7 cellular contexts compared by ENCODE assay signal in the genomic region with DNA sequence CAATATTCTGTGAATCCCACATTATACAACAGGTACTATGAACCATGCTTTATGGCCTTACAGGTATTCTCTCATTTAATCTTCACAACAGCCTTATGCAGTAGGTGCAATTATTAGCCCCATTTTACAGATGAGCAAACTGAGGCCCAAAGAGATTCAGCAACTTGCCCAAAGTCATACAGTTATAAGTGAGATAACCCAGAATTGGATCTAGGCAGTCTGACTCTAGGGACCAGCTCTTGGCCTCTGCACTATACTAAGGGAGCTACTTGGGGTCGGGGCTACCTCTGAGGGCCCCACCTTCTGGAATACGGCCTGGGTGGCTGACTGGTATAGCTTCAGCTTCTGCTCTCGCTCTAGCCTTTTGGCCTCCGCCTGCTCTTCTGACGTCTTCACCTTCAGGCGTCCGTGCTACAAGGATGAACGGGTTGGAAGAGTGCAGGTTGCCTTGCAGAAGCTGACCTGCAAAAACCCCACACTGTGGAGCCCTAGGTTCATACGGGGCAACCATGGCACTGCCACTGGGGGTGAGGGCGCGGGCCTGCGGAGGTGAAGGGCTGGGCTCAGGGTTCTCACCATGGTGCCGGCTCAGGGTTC. TPM values are rescaled to one million over a fixed set of nuclear protein-coding genes. Genes with fewer than 3 reads are reported as not detected.
DNase-seq lines count a peak whose midpoint lies in the region; TF ChIP-seq lines count a peak whose summit lies in the region.

No MANE protein-coding gene starts in this region.

- TF ChIP-seq CTCF in H9 (conservative IDR thresholded peaks at IDR 0.05) (no peak), Peyer's patch (IDR thresholded peaks at IDR 0.05) (no peak), esophagus muscularis mucosa (IDR thresholded peaks at IDR 0.05) (no peak), prostate gland (IDR thresholded peaks at IDR 0.05) (no peak)

- H3K56ac ChIP-seq in H9 (ENCODE audit: insufficient read length, low read depth, low read length), result no peak overlapping the region

- intact Hi-C loops in esophagus muscularis mucosa (cut with DNase I) (no loop called here), prostate gland (cut with DNase I) (loop anchor here (1.0 kb wide), 1 partner anchor 29 kb away; the partner anchor contains the start of genes DHRS1 and NOP9)

- H4K8ac ChIP-seq in H9 (replicated peaks; ENCODE audit: insufficient read length, low read depth, low read length), result no peak overlapping the region

- H2AK5ac ChIP-seq in H9 (ENCODE audit: insufficient read length, low read length), result no peak overlapping the region

- H3K4ac ChIP-seq in H9 (ENCODE audit: low read depth, low read length), result no peak overlapping the region

- peaks cover 3 to 21% (median 14%) of the 10 kb centered on the region in 3 experiments; a peak in 5 of 7 replicates for H3K36me3 Mint-ChIP-seq in H9 (ENCODE audit: insufficient read depth in 1 of 3, low read depth in 3 of 3)

- H3K27ac ChIP-seq in H9 (ENCODE audit: insufficient read length, low read depth, low read length), result no peak overlapping the region
- H3K27ac ChIP-seq in Peyer's patch, result peak overlapping the region; percentile 94 to 99 (median 98)
- peak overlapping the region; percentile 89 to 99 (median 94) for H3K27ac ChIP-seq in esophagus muscularis mucosa (replicated peaks in 1 of 4)
- H3K27ac ChIP-seq in prostate gland, result peak overlapping the region; percentile 87 to 96

- H3K18ac ChIP-seq in H9 (ENCODE audit: insufficient read length, low read depth, low read length), result no peak overlapping the region

- H3K14ac ChIP-seq in H9 (ENCODE audit: insufficient read depth, low read length), result no peak overlapping the region

- H3K23me2 ChIP-seq in H9 (ENCODE audit: insufficient read length, low read depth, low read length, poor library complexity, severe bottlenecking), result peaks cover 8% of the 10 kb centered on the region

- H3K27ac Mint-ChIP-seq in H9, result peak overlapping the region; percentile 88 to 97 (median 96); a peak in 6 of 7 replicates

- H3K9ac ChIP-seq in H9 (ENCODE audit: extremely low read depth, insufficient read length, low read length), result no peak overlapping the region

- H2BK5ac ChIP-seq in H9 (ENCODE audit: insufficient read length, low read length), result no peak overlapping the region

- H3K79me2 ChIP-seq in H9 (ENCODE audit: insufficient read depth, low read length), result no peaks in the 10 kb centered on the region

- H2AFZ ChIP-seq in H9 (ENCODE audit: low read length), result no peak overlapping the region

- H3T11ph ChIP-seq in H9 (ENCODE audit: low read length), result no peak overlapping the region

- H3K4me1 ChIP-seq in H9 (ENCODE audit: insufficient read depth, low read length) (no peaks in the 10 kb centered on the region), Peyer's patch (peaks cover 0 to 10% (median 7%) of the 10 kb centered on the region in 4 donors), esophagus muscularis mucosa (peaks cover 11 to 13% (median 13%) of the 10 kb centered on the region in 4 donors), prostate gland (replicated peaks) (no peaks in the 10 kb centered on the region)

- no peak overlapping the region for H2BK20ac ChIP-seq in H9 (ENCODE audit: low read depth, low read length, poor library complexity, severe bottlenecking)

- no peaks in the 10 kb centered on the region for H4K20me1 ChIP-seq in H9 (ENCODE audit: control insufficient read depth, insufficient read depth, insufficient read length)

- H3K4me3 Mint-ChIP-seq in H9, result peak overlapping the region; percentile 83 to 86

- no CpG with 5 or more reads among the region's 13 CpGs for WGBS in H9 (ENCODE audit: extremely low coverage, insufficient read length, low lambda C conversion rate)
- WGBS in esophagus muscularis mucosa, result 27% methylated on average over 6 of the region's 13 CpGs
- WGBS in prostate gland, result 23% methylated on average over 13 of the region's 13 CpGs

- no peak for DNase-seq in H9
- DNase-seq in Peyer's patch, result peak in 1 of 3 donors; percentile 54
- no peak for DNase-seq in esophagus muscularis mucosa (ENCODE audit: extremely low spot score)
- no peak for DNase-seq in prostate gland (ENCODE audit: low spot score)
- DNase-seq in SKM-1 (lab: John Stamatoyannopoulos, UW; ENCODE audit: unreplicated experiment), result no peak
- no peak for DNase-seq in AG20443 (ENCODE audit: low spot score)
- DNase-seq in NCI-H187 (lab: John Stamatoyannopoulos, UW), result no peak

- H3K4me3 ChIP-seq in Peyer's patch, result peak overlapping the region; percentile 80 to 100 (median 93)
- H3K4me3 ChIP-seq in esophagus muscularis mucosa, result peak overlapping the region; percentile 70 to 95 (median 87)
- H3K4me3 ChIP-seq in prostate gland, result peak overlapping the region; percentile 74 to 99

- no peak overlapping the region for H2BK12ac ChIP-seq in H9 (ENCODE audit: insufficient read length, low read depth, low read length)

- no peaks in the 10 kb centered on the region for H3K9me3 ChIP-seq in H9 (ENCODE audit: control insufficient read depth, low read depth, low read length)
- H3K9me3 ChIP-seq in Peyer's patch, result no peaks in the 10 kb centered on the region
- H3K9me3 ChIP-seq in esophagus muscularis mucosa, result no peaks in the 10 kb centered on the region
- H3K9me3 ChIP-seq in prostate gland, result no peaks in the 10 kb centered on the region

- no peak overlapping the region for H2BK120ac ChIP-seq in H9 (ENCODE audit: low read depth, low read length, poor library complexity, severe bottlenecking)

- no peak overlapping the region for H3K23ac ChIP-seq in H9 (ENCODE audit: insufficient read length, low read depth, low read length)

- H3K36me3 ChIP-seq in Peyer's patch (peaks cover 0 to 35% (median 0%) of the 10 kb centered on the region in 3 donors), esophagus muscularis mucosa (peaks cover 16 to 46% (median 38%) of the 10 kb centered on the region in 4 donors), prostate gland (peaks cover 0 to 6% of the 10 kb centered on the region in 2 donors)

- H4K91ac ChIP-seq in H9 (ENCODE audit: insufficient read length, low read depth, low read length), result no peak overlapping the region

- no peak overlapping the region for H2BK15ac ChIP-seq in H9 (ENCODE audit: low read depth, low read length)

- H4K5ac ChIP-seq in H9 (ENCODE audit: insufficient read length, low read depth, low read length), result no peak overlapping the region

- H3K27me3 Mint-ChIP-seq in H9 (ENCODE audit: low read depth), result no peaks in the 10 kb centered on the region

- H3K27me3 ChIP-seq in H9 (ENCODE audit: insufficient read depth, low read length) (no peaks in the 10 kb centered on the region), Peyer's patch (no peaks in the 10 kb centered on the region), esophagus muscularis mucosa (no peaks in the 10 kb centered on the region), prostate gland (replicated peaks; ENCODE audit: insufficient read depth) (no peaks in the 10 kb centered on the region)

- H3K4me2 ChIP-seq in H9 (ENCODE audit: insufficient read depth, insufficient read length, low read length), result peak overlapping the region; percentile 69

- H3K4me1 Mint-ChIP-seq in H9, result peaks cover 12 to 14% of the 10 kb centered on the region in 2 experiments

- TF ChIP-seq EP300 in esophagus muscularis mucosa (IDR thresholded peaks at IDR 0.05), result no peak

- no peaks in the 10 kb centered on the region for H3K79me1 ChIP-seq in H9 (ENCODE audit: insufficient read depth, low read depth, low read length, poor library complexity, severe bottlenecking)

- no peaks in the 10 kb centered on the region for H3K9me3 Mint-ChIP-seq in H9

- no peak for TF ChIP-seq POLR2A in Peyer's patch (IDR thresholded peaks at IDR 0.05)
- no peak for TF ChIP-seq POLR2A in esophagus muscularis mucosa (IDR thresholded peaks at IDR 0.05; ENCODE audit: low read depth)
- no peak for TF ChIP-seq POLR2A in prostate gland (IDR thresholded peaks at IDR 0.05)

RNA-seq across cellular contexts. Expression of gene RABGGTA, which starts 0.8 kb away (rescaled TPM):
- total RNA-seq in H9 (2021) (25.6 and 26.1 TPM in 2 replicates), Peyer's patch (10 to 100 TPM; 57.3 to 84.6 (median 77.6) TPM), esophagus muscularis mucosa (10 to 100 TPM; 14.6 to 27.8 (median 20.3) TPM), prostate gland (10 to 100 TPM; 45.5 to 63.5 TPM)

RNA-seq across cellular contexts. Expression of gene TGM1, which starts 7.7 kb away (rescaled TPM):
- 1.8 and 2.9 TPM in 2 replicates for total RNA-seq in H9 (2021)
- total RNA-seq in Peyer's patch, result 10 to 100 TPM in 1 of 4 donors, 1 to 10 TPM in 3; 1.2 to 11.3 (median 5.9) TPM
- 1 to 10 TPM in 2 of 4 donors, under 1 TPM in 2; 0.52 to 3.3 (median 1.6) TPM for total RNA-seq in esophagus muscularis mucosa
- total RNA-seq in prostate gland, result 10 to 100 TPM in 1 of 2 donors, 1 to 10 TPM in 1; 6.6 to 11.4 TPM

RNA-seq across cellular contexts. Expression of gene TINF2, which starts 28.2 kb away (rescaled TPM):
- total RNA-seq in H9 (2021) (41.3 and 47.6 TPM in 2 replicates), Peyer's patch (10 to 100 TPM; 26.4 to 39.6 (median 36.9) TPM), esophagus muscularis mucosa (10 to 100 TPM; 49.4 to 89.0 (median 81.0) TPM), prostate gland (10 to 100 TPM; 65.5 to 66.8 TPM)

RNA-seq across cellular contexts. Expression of gene DHRS1, which starts 28.9 kb away (rescaled TPM):
- 18.2 and 19.1 TPM in 2 replicates for total RNA-seq in H9 (2021)
- total RNA-seq in Peyer's patch, result 100 to 1,000 TPM in 1 of 4 donors, 10 to 100 TPM in 3; 51.2 to 130 (median 67.1) TPM
- total RNA-seq in esophagus muscularis mucosa, result 10 to 100 TPM; 13.9 to 22.4 (median 19.2) TPM
- total RNA-seq in prostate gland, result 10 to 100 TPM; 16.9 to 74.0 TPM

RNA-seq across cellular contexts. Expression of gene NOP9, which starts 29.0 kb away (rescaled TPM):
- total RNA-seq in H9 (2021), result 34.7 and 35.0 TPM in 2 replicates
- total RNA-seq in Peyer's patch, result 10 to 100 TPM; 14.5 to 30.0 (median 22.4) TPM
- total RNA-seq in esophagus muscularis mucosa, result 10 to 100 TPM; 16.6 to 29.2 (median 21.6) TPM
- total RNA-seq in prostate gland, result 10 to 100 TPM; 21.2 to 22.9 TPM
